ENCODE assay signal across 9 cellular contexts in genomic region chr10:97792058-97792721, GRCh38. TPM values are rescaled to one million over a fixed set of nuclear protein-coding genes. Genes with fewer than 3 reads are reported as not detected.
DNase-seq lines count a peak whose midpoint lies in the region; ATAC-seq and TF ChIP-seq lines count a peak whose summit lies in the region.
"Had no signal": no experiment of that assay in that cellular context is flagged by ENCODE, and none has a peak within 500 bp of the region (broad histone marks: within the 10 kb centered on the region; RNA-seq: fewer than 3 reads in every experiment).

No MANE protein-coding gene starts in this region.

- H3K36me3 ChIP-seq in hepatocyte (replicated peaks; ENCODE audit: insufficient read depth, low read depth) (no peaks in the 10 kb centered on the region), smooth muscle cell (ENCODE audit: low read depth) (no peaks in the 10 kb centered on the region)

- peak; percentile 70 for DNase-seq in ACHN
- DNase-seq in NCI-H1092 treated with DMSO at 0.1 percent for 48 hours (lab: John Stamatoyannopoulos, UW) = peak; percentile 30
- peak; percentile 56 for DNase-seq in T1000 (lab: John Stamatoyannopoulos, UW)
- DNase-seq in anterior cingulate cortex (lab: John Stamatoyannopoulos, UW) = peak in 53 of 58 donors; percentile 7 to 79 (median 37)
- peak; percentile 78 for DNase-seq in hepatocyte (ENCODE audit: low spot score)
- DNase-seq in smooth muscle cell (lab: John Stamatoyannopoulos, UW; ENCODE audit: unreplicated experiment) = peak; percentile 17

- H3K4me3 ChIP-seq in hepatocyte = no peak overlapping the region
- no peak overlapping the region for H3K4me3 ChIP-seq in smooth muscle cell

- H3K27ac ChIP-seq in hepatocyte (no peak overlapping the region), smooth muscle cell (ENCODE audit: low read depth) (no peak overlapping the region)

- H3K4me1 ChIP-seq in hepatocyte (ENCODE audit: insufficient read depth) (no peaks in the 10 kb centered on the region), smooth muscle cell (ENCODE audit: low read depth) (no peaks in the 10 kb centered on the region)

- H3K27me3 ChIP-seq in hepatocyte (no peaks in the 10 kb centered on the region), smooth muscle cell (ENCODE audit: low read depth) (peaks cover 15% of the 10 kb centered on the region)

- H2AFZ ChIP-seq in hepatocyte (no peak overlapping the region), smooth muscle cell (ENCODE audit: low read depth) (no peak overlapping the region)

- ATAC-seq in GM19023 (IDR thresholded peaks at IDR 0.05; ENCODE audit: unreplicated experiment) = peak; percentile 67
- ATAC-seq in HG03378 (IDR thresholded peaks at IDR 0.05; ENCODE audit: unreplicated experiment) = no peak

- no peaks in the 10 kb centered on the region for H3F3A ChIP-seq in smooth muscle cell (ENCODE audit: low read depth)

- no peaks in the 10 kb centered on the region for H3K9me3 ChIP-seq in hepatocyte (ENCODE audit: low read depth)
- no peaks in the 10 kb centered on the region for H3K9me3 ChIP-seq in smooth muscle cell (replicated peaks; ENCODE audit: low read depth)

- TF ChIP-seq CTCF in hepatocyte (IDR thresholded peaks at IDR 0.05; ENCODE audit: poor library complexity) = peak; percentile 80
- TF ChIP-seq CTCF in smooth muscle cell (IDR thresholded peaks at IDR 0.05; ENCODE audit: borderline replicate concordance, insufficient read depth, poor library complexity, severe bottlenecking) = peak; percentile 90

- no peaks in the 10 kb centered on the region for H3K9me2 ChIP-seq in hepatocyte (replicated peaks; ENCODE audit: insufficient read depth)

- in situ Hi-C loops in ACHN (cut with HindIII; ENCODE audit: low pct_ligation_motif_present, low pct_unique_long_range_greater_than_20kb, low sequenced_read_pairs) = no loop called here

- H3K79me2 ChIP-seq in hepatocyte = no peaks in the 10 kb centered on the region
- H3K79me2 ChIP-seq in smooth muscle cell (ENCODE audit: low read depth) = no peaks in the 10 kb centered on the region

- 44% methylated on average over 8 of the region's 8 CpGs for WGBS in hepatocyte (ENCODE audit: low lambda C conversion rate, missing lambda C conversion rate)
- 52% methylated on average over 8 of the region's 8 CpGs for WGBS in smooth muscle cell (ENCODE audit: low lambda C conversion rate)

- H4K20me1 ChIP-seq in hepatocyte (ENCODE audit: insufficient read depth, poor library complexity, severe bottlenecking) (no peaks in the 10 kb centered on the region), smooth muscle cell (ENCODE audit: low read depth) (no peaks in the 10 kb centered on the region)

- no peak overlapping the region for H3K4me2 ChIP-seq in hepatocyte
- H3K4me2 ChIP-seq in smooth muscle cell = no peak overlapping the region

- H3K9ac ChIP-seq in smooth muscle cell (ENCODE audit: low read depth) = no peak overlapping the region

RNA-seq across cellular contexts. Expression of gene SFRP5, which starts 20.4 kb away (rescaled TPM):
- total RNA-seq in hepatocyte (17.2 and 18.5 TPM in 2 replicates), smooth muscle cell (not detected in 2 replicates)
- polyA plus RNA-seq in hepatocyte (36.6 and 48.9 TPM in 2 replicates), smooth muscle cell (0.11 and 0.12 TPM in 2 replicates)

RNA-seq across cellular contexts. Expression of gene ZFYVE27, which starts 55.3 kb away (rescaled TPM):
- 20.1 and 24.9 TPM in 2 replicates for total RNA-seq in hepatocyte
- polyA plus RNA-seq in hepatocyte = 30.3 and 31.9 TPM in 2 replicates
- total RNA-seq in smooth muscle cell = 7.0 and 9.7 TPM in 2 replicates
- 11.4 and 14.0 TPM in 2 replicates for polyA plus RNA-seq in smooth muscle cell

RNA-seq across cellular contexts. Expression of gene GOLGA7B, which starts 57.5 kb away (rescaled TPM):
- 0.12 and 1.5 TPM in 2 replicates for total RNA-seq in hepatocyte
- polyA plus RNA-seq in hepatocyte = 0.11 and 0.15 TPM in 2 replicates
- total RNA-seq in smooth muscle cell = not detected in 2 replicates
- not detected in 2 replicates for polyA plus RNA-seq in smooth muscle cell
- total RNA-seq: skeletal muscle tissue had no signal

Comparison
In these comparisons a context has a peak if more than half of its experiments do, and no peak if none do; other contexts are left out.
1. DNase-seq: peak in every context shown above with its lines; median percentile 78 in hepatocyte; 70 in ACHN; 56 in T1000; 37 in anterior cingulate cortex; 30 in NCI-H1092 treated with DMSO at 0.1 percent for 48 hours; 17 in smooth muscle cell.
2. RNA of gene SFRP5, which starts 20.4 kb away (total RNA-seq): 17.2 to 18.5 TPM in hepatocyte; not detected in smooth muscle cell; every median in the first group is over 10 times any median in the second.